In genomic region chr6:119463081-119463626, GRCh38 we compare ENCODE assay signal across 9 cellular contexts.
DNase-seq lines count a peak whose midpoint lies in the region; ATAC-seq lines count a peak whose summit lies in the region.
"Had no signal": no experiment of that assay in that cellular context is flagged by ENCODE, and none has a peak within 500 bp of the region (broad histone marks: within the 10 kb centered on the region; RNA-seq: fewer than 3 reads in every experiment).

No MANE protein-coding gene starts in this region.

- peaks cover 34% of the 10 kb centered on the region for H3K36me3 Mint-ChIP-seq in activated T-helper 1 cell treated with anti-CD3 and anti-CD28 coated beads, Interleukin-12 subunit alpha, Interleukin-12 subunit beta, Interleukin-2, Interleukin-4 antibody, amounts not matched to agents 30 ng/mL and 10 ng/mL and 1 ng/mL, durations not matched to agents 14 hours and 24 hours and 36 hours (ENCODE audit: low read depth)

- ATAC-seq in GM18520 (IDR thresholded peaks at IDR 0.05; ENCODE audit: unreplicated experiment), result peak; percentile 71
- ATAC-seq in GM19468 (IDR thresholded peaks at IDR 0.05; ENCODE audit: extremely low read depth, unreplicated experiment), result peak; percentile 69
- ATAC-seq in HG03066 (IDR thresholded peaks at IDR 0.05; ENCODE audit: low read depth, unreplicated experiment), result peak; percentile 70

- peaks cover 38% of the 10 kb centered on the region for H3K9me3 Mint-ChIP-seq in activated T-helper 1 cell treated with anti-CD3 and anti-CD28 coated beads, Interleukin-12 subunit alpha, Interleukin-12 subunit beta, Interleukin-2, Interleukin-4 antibody, amounts not matched to agents 30 ng/mL and 10 ng/mL and 1 ng/mL, durations not matched to agents 14 hours and 24 hours and 36 hours

- intact Hi-C loops in activated T-helper 1 cell treated with anti-CD3 and anti-CD28 coated beads, Interleukin-12 subunit alpha, Interleukin-12 subunit beta, Interleukin-2, Interleukin-4 antibody, amounts not matched to agents 30 ng/mL and 10 ng/mL and 1 ng/mL, durations not matched to agents 14 hours and 24 hours and 36 hours (cut with micrococcal nuclease), result loop anchor here (1.0 to 10.0 kb wide), 5 partner anchors 17 to 618 kb away; no protein-coding TSS in a partner anchor
- intact Hi-C loops in posterior vena cava (cut with DNase I), result no loop called here

- peaks cover 82% of the 10 kb centered on the region for H3K4me1 Mint-ChIP-seq in activated T-helper 1 cell treated with anti-CD3 and anti-CD28 coated beads, Interleukin-12 subunit alpha, Interleukin-12 subunit beta, Interleukin-2, Interleukin-4 antibody, amounts not matched to agents 30 ng/mL and 10 ng/mL and 1 ng/mL, durations not matched to agents 14 hours and 24 hours and 36 hours (ENCODE audit: low read depth)
- H3K4me1 Mint-ChIP-seq: neural crest cell had no signal

- H3K4me3 Mint-ChIP-seq in activated T-helper 1 cell treated with anti-CD3 and anti-CD28 coated beads, Interleukin-12 subunit alpha, Interleukin-12 subunit beta, Interleukin-2, Interleukin-4 antibody, amounts not matched to agents 30 ng/mL and 10 ng/mL and 1 ng/mL, durations not matched to agents 14 hours and 24 hours and 36 hours, result peak overlapping the region; percentile 1
- H3K4me3 Mint-ChIP-seq: neural crest cell had no signal

- DNase-seq in activated T-helper 1 cell treated with anti-CD3 and anti-CD28 coated beads, Interleukin-12 subunit alpha, Interleukin-12 subunit beta, Interleukin-2, Interleukin-4 antibody, amounts not matched to agents 30 ng/mL and 10 ng/mL and 1 ng/mL, durations not matched to agents 14 hours and 24 hours and 36 hours (ENCODE audit: low spot score), result peak; percentile 22
- DNase-seq in medulla oblongata (ENCODE audit: extremely low spot score), result no peak
- no peak for DNase-seq in AG20443 (ENCODE audit: low spot score)
- no peak for DNase-seq in posterior vena cava (ENCODE audit: low spot score)
- DNase-seq: hippocampal formation had no signal

- H3K27ac Mint-ChIP-seq in activated T-helper 1 cell treated with anti-CD3 and anti-CD28 coated beads, Interleukin-12 subunit alpha, Interleukin-12 subunit beta, Interleukin-2, Interleukin-4 antibody, amounts not matched to agents 30 ng/mL and 10 ng/mL and 1 ng/mL, durations not matched to agents 14 hours and 24 hours and 36 hours, result peak overlapping the region; percentile 72

- no peaks in the 10 kb centered on the region for H3K27me3 Mint-ChIP-seq in activated T-helper 1 cell treated with anti-CD3 and anti-CD28 coated beads, Interleukin-12 subunit alpha, Interleukin-12 subunit beta, Interleukin-2, Interleukin-4 antibody, amounts not matched to agents 30 ng/mL and 10 ng/mL and 1 ng/mL, durations not matched to agents 14 hours and 24 hours and 36 hours (ENCODE audit: insufficient read depth)
